ENCODE assay signal across 1 cellular context in the genomic region with DNA sequence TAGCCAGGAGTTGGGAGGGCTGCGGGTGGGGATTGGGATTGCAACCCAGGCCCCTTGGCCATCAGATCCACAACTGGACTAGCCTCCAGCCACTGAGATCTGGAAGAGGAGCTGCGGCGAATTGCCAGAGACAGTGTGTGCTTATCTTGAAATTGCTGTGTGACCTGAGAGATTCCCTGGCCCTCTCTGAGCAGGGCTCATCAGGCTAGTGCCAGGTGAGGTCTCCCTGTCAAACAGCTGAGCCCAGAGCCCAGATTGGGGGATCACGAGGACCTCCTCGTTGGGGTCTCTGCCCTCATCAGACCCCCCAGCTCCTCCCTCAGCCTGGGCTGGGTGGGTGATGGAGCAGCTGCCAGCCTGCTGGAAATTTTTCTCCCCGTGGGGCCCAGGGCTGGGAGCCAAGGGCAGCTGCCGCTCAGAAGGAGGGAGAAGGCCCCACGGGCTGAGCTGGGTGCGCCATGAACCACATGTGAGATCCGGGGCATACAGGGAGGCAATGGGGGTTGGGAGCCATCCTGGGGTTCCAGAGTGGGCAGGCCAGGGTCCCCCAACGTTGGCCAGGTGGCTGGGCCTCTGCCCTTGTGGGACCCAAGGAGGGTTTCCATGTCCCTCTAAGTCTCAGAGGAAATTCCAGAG.
A peak's percentile ranks its signal among the peaks of the same experiment; 100 is the strongest.
TF ChIP-seq lines count a peak whose summit lies in the region.

No MANE protein-coding gene starts in this region.

TF ChIP-seq in HepG2, 621 proteins besides CTCF, POLR2A, EP300 and RAD21:
- TF ChIP-seq ZNF33B (CRISPR knock-in tag; IDR thresholded peaks at IDR 0.05) (no peak), ZNF768 (CRISPR knock-in tag; IDR thresholded peaks at IDR 0.05) (peak; percentile 99), ZMYM3 (CRISPR knock-in tag; IDR thresholded peaks at IDR 0.05) (peak; percentile 82)
